In the genomic region with DNA sequence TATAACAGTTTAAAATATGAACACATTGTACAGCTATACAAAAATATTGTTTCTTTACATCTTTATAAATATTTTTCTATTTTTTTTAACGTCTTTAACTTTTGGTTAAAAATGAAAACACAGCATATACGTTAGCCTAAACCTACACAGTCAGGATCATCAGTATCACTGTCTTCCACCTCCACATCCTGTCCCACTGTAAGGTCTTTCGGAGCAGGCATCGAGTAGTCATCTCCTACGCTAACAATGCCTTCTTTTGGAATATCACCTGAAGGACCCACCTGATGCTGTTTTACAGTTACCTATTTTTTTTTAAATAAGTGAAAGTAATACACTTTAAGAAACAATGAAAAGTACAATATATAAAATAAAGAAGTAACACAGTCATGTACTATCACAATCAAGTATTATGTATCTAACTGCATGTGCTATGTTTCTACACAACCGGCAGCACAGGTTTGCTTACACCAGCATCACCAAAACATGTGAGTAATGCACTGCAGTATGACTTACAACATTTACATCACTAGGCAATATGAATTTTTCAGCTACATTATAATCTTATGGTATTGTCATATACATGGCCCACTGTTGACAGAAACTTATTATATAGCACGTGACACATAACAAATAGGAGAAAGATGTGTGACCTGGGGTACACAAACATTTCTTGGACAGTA, we compare ENCODE assay signal across 9 cellular contexts.
DNase-seq lines count a peak whose midpoint lies in the region; ATAC-seq and TF ChIP-seq lines count a peak whose summit lies in the region.
"Had no signal": no experiment of that assay in that cellular context is flagged by ENCODE, and none has a peak within 500 bp of the region (broad histone marks: within the 10 kb centered on the region; RNA-seq: fewer than 3 reads in every experiment).

No MANE protein-coding gene starts in this region.

- H3K9me3 ChIP-seq in OCI-LY3 (ENCODE audit: insufficient read depth, low read length) (no peaks in the 10 kb centered on the region), heart right ventricle (peaks cover 0 to 15% (median 4%) of the 10 kb centered on the region in 11 donors)
- no peaks in the 10 kb centered on the region for H3K9me3 ChIP-seq in effector memory CD4-positive, alpha-beta T cell (ENCODE audit: control insufficient read depth, low read length)

- H4K20me1 ChIP-seq in OCI-LY3 (ENCODE audit: insufficient read depth, low read length), result peaks cover 30% of the 10 kb centered on the region

- no peak overlapping the region for H3K27ac ChIP-seq in OCI-LY3 (ENCODE audit: low read length)
- peak overlapping the region; percentile 16 for H3K27ac ChIP-seq in effector memory CD4-positive, alpha-beta T cell (ENCODE audit: insufficient read depth, low read length, poor library complexity, severe bottlenecking)
- H3K27ac ChIP-seq in heart right ventricle, result peak overlapping the region in 1 of 10 donors; percentile 40

- ATAC-seq in GM21381 (IDR thresholded peaks at IDR 0.05; ENCODE audit: unreplicated experiment), result peak; percentile 12
- no peak for ATAC-seq in HG03095 (IDR thresholded peaks at IDR 0.05; ENCODE audit: unreplicated experiment)
- ATAC-seq in heart right ventricle, result no peak

- DNase-seq in AG10803 (ENCODE audit: low read depth), result peak; percentile 80
- DNase-seq in effector memory CD4-positive, alpha-beta T cell, result no peak
- DNase-seq in posterior vena cava (ENCODE audit: low spot score), result no peak
- DNase-seq in heart right ventricle, result no peak
- no peak for DNase-seq in germinal center (ENCODE audit: low spot score)
- DNase-seq: nucleus accumbens had no signal

- no peak overlapping the region for H2AFZ ChIP-seq in OCI-LY3 (ENCODE audit: low read depth, low read length)

- H3K4me1 ChIP-seq in OCI-LY3 (ENCODE audit: low read length), result peaks cover 20% of the 10 kb centered on the region
- H3K4me1 ChIP-seq in effector memory CD4-positive, alpha-beta T cell (ENCODE audit: control insufficient read depth, insufficient read depth, low read length, poor library complexity, severe bottlenecking), result peaks cover 7% of the 10 kb centered on the region
- peaks cover 0 to 27% (median 0%) of the 10 kb centered on the region in 9 donors for H3K4me1 ChIP-seq in heart right ventricle

- no peaks in the 10 kb centered on the region for H3K79me2 ChIP-seq in OCI-LY3 (ENCODE audit: low read length)

- H3K9ac ChIP-seq in OCI-LY3 (ENCODE audit: low read length), result no peak overlapping the region

- intact Hi-C loops in posterior vena cava (cut with DNase I) (no loop called here), heart right ventricle (cut with DNase I) (no loop called here)

- peaks cover 2% of the 10 kb centered on the region for H3K36me3 ChIP-seq in OCI-LY3 (replicated peaks; ENCODE audit: low read depth, low read length)
- H3K36me3 ChIP-seq in effector memory CD4-positive, alpha-beta T cell (ENCODE audit: control insufficient read depth, insufficient read depth, low read length), result no peaks in the 10 kb centered on the region
- peaks cover 0 to 10% (median 0%) of the 10 kb centered on the region in 9 donors for H3K36me3 ChIP-seq in heart right ventricle

- H3K4me3 ChIP-seq in AG10803 (ENCODE audit: low read length) (no peak overlapping the region), OCI-LY3 (ENCODE audit: low read length) (no peak overlapping the region), heart right ventricle (no peak overlapping the region)
- no peak overlapping the region for H3K4me3 ChIP-seq in effector memory CD4-positive, alpha-beta T cell (ENCODE audit: insufficient read depth, low read depth, low read length, poor library complexity, severe bottlenecking)

- 92 to 95% methylated on average over 7 of the region's 7 CpGs for WGBS in heart right ventricle, 2 donors

- peak overlapping the region; percentile 39 for H3K4me2 ChIP-seq in OCI-LY3 (ENCODE audit: low read length)

- 0 out of 2 replicates have a peak, but pooled peaks cover 4% of the 10 kb centered on the region for H3K27me3 ChIP-seq in OCI-LY3 (ENCODE audit: low read depth, low read length)
- H3K27me3 ChIP-seq in effector memory CD4-positive, alpha-beta T cell (replicated peaks; ENCODE audit: control insufficient read depth, insufficient read depth, low read length, poor library complexity, severe bottlenecking), result no peaks in the 10 kb centered on the region
- no peaks in the 10 kb centered on the region for H3K27me3 ChIP-seq in heart right ventricle

- no peak for TF ChIP-seq CTCF in AG10803 (conservative IDR thresholded peaks at IDR 0.05; ENCODE audit: low read length)
- TF ChIP-seq CTCF in OCI-LY3 (IDR thresholded peaks at IDR 0.05; ENCODE audit: low read depth, low read length), result no peak
- no peak for TF ChIP-seq CTCF in heart right ventricle (IDR thresholded peaks at IDR 0.05)
